In the genomic region with DNA sequence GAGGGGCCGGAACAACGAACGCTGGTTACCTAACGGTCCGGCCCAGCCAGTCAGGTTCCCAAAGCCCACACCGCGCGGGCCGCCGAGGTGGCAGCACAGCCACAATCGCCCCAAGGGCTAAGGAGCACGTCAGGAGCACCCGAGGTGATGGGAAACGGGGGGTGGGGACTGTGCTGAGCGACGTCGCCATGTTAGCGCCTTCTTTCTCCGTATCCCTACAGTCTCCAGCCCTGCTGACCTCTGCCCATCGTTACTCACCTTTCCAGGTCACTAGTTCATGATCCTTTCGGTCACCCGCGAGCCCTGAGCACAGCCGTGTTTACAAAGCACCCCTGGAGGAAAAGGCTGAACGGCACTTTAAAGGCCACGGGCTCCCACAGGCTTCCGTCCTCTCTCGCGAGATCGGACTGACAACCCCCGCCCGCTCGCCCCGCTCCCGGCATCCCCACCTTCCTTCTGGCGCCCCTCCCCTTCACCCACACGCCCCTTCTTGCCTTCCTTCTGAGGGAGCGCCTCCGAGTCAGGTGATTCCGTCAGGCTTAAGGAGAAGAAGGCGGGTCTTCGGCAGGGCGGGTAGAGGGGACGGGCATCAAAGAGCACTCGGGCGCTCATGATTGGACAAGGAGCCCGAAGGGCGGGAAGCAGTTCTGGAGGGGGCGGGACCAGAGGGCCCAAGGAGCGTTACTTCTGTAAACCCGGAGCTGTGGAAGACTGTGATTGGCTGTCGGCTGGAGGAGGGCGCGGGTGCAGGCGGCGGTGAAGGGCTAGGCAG, we compare ENCODE assay signal across 8 cellular contexts. TPM values are rescaled to one million over a fixed set of nuclear protein-coding genes. Genes with fewer than 3 reads are reported as not detected.
DNase-seq lines count a peak whose midpoint lies in the region; ATAC-seq lines count a peak whose summit lies in the region.

A gene with protein sequence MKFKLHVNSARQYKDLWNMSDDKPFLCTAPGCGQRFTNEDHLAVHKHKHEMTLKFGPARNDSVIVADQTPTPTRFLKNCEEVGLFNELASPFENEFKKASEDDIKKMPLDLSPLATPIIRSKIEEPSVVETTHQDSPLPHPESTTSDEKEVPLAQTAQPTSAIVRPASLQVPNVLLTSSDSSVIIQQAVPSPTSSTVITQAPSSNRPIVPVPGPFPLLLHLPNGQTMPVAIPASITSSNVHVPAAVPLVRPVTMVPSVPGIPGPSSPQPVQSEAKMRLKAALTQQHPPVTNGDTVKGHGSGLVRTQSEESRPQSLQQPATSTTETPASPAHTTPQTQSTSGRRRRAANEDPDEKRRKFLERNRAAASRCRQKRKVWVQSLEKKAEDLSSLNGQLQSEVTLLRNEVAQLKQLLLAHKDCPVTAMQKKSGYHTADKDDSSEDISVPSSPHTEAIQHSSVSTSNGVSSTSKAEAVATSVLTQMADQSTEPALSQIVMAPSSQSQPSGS (minus strand): TSS at position 412 of the 772 bp plus-strand sequence. CDS start 31,760 bp downstream, outside the sequence.

- H3K27me3 Mint-ChIP-seq in IgD-negative memory B cell: no peaks in the 10 kb centered on the region

- H3K4me3 Mint-ChIP-seq in IgD-negative memory B cell: peak within 1 kb of the TSS; percentile 92 to 100 (median 96)

- peak; percentile 95 for ATAC-seq in GM21529 (IDR thresholded peaks at IDR 0.05; ENCODE audit: unreplicated experiment)

- H3K4me1 Mint-ChIP-seq in IgD-negative memory B cell: peaks cover 23 to 31% (median 27%) of the 10 kb centered on the region in 3 donors

- DNase-seq in DMS 273 treated with DMSO at 0.1 percent for 48 hours (lab: John Stamatoyannopoulos, UW) (peak; percentile 98), OCI-M2 (lab: John Stamatoyannopoulos, UW; ENCODE audit: unreplicated experiment) (peak; percentile 83), activated T-cell treated with anti-CD3 and anti-CD28 coated beads for 4 hours (peak; percentile 97), epidermal melanocyte (ENCODE audit: insufficient read length, low spot score) (peak; percentile 68), middle frontal gyrus (ENCODE audit: extremely low spot score, low spot score) (peak; percentile 92)
- peak; percentile 94 to 95 for DNase-seq in stimulated activated CD8-positive, alpha-beta memory T cell treated with anti-CD3 and anti-CD28 coated beads, Interleukin-2, amount 100 ng/mL, for 48 hours (ENCODE audit: low read depth in 2 of 2)

- H3K27ac Mint-ChIP-seq in IgD-negative memory B cell: peak within 1 kb of the TSS; percentile 83 to 99 (median 93)

- H3K36me3 Mint-ChIP-seq in IgD-negative memory B cell: peaks cover 3% of the 10 kb centered on the region

- H3K9me3 Mint-ChIP-seq in IgD-negative memory B cell: no peaks in the 10 kb centered on the region

RNA-seq across cellular contexts. Expression of the gene that starts here (rescaled TPM):
- 27.8 TPM for polyA plus RNA-seq in IgD-negative memory B cell

Comparison
In these comparisons a context has a peak if more than half of its experiments do, and no peak if none do; other contexts are left out.
1. Peak in every context shown above with its lines: DNase-seq and ATAC-seq.